In the genomic region with DNA sequence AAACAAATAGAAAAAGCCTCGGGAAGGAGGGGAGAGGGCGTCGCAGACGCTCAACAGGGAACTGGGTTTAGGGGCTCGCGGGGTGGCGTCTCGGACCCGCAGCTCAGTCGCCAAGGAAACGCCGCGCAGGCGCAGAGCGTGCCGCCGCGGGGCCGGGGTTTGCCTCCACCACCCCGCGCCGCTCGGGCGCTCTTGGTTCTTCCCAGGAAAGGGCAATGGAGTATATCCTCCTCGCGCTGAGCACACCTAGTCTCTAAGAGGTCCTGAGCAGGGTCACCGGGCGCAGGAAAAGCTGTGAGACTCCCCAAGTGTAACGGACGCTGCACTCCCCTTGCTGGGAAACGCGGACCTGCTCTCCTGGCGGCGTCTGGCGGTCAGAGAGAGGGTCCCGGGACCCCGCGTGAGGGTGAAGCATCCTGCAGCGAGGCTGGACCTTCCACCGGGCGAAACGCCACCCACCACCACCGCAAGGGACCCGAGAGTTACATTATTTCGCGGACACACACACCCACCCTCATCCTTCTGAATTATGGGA, we compare ENCODE assay signal across 8 cellular contexts. TPM values are rescaled to one million over a fixed set of nuclear protein-coding genes. Genes with fewer than 3 reads are reported as not detected.
A peak's percentile ranks its signal among the peaks of the same experiment; 100 is the strongest.
DNase-seq lines count a peak whose midpoint lies in the region; ATAC-seq, FAIRE-seq and TF ChIP-seq lines count a peak whose summit lies in the region.

No MANE protein-coding gene starts in this region.

- H3K36me3 ChIP-seq in HUES6 (ENCODE audit: control insufficient read depth, insufficient read depth, low read length) (no peaks in the 10 kb centered on the region), left ventricle myocardium inferior (no peaks in the 10 kb centered on the region), psoas muscle (ENCODE audit: insufficient read depth in 1 of 2, low read depth in 1 of 2) (no peaks in the 10 kb centered on the region)

- H3K27me3 ChIP-seq in HUES6 (ENCODE audit: control insufficient read depth, insufficient read depth, low read length) (peaks cover 3% of the 10 kb centered on the region; the same call in 1 of the 2 replicates), left ventricle myocardium inferior (ENCODE audit: low read depth) (peaks cover 55% of the 10 kb centered on the region), psoas muscle (ENCODE audit: insufficient read depth in 3 of 3, low read length in 2 of 3) (peaks cover 3 to 41% (median 7%) of the 10 kb centered on the region in 3 donors)

- no peak for FAIRE-seq in RCC 7860 (lab: Jason Lieb, UNC)

- 0% methylated on average over 43 to 46 of the region's 46 CpGs for WGBS in psoas muscle, 3 donors

- DNase-seq in GM20000 (ENCODE audit: low spot score) (peak; percentile 57), RCC 7860 (ENCODE audit: low spot score) (peak; percentile 54), left ventricle myocardium inferior (peak; percentile 33), psoas muscle (peak; percentile 50 to 62), posterior vena cava (ENCODE audit: low spot score) (no peak)
- DNase-seq in activated naive CD4-positive, alpha-beta T cell treated with anti-CD3 and anti-CD28 coated beads, Interleukin-2, amount 50 U/mL, for 16 hours, result peak; percentile 54

- TF ChIP-seq CTCF in C4-2B (conservative IDR thresholded peaks at IDR 0.05) (no peak), GM20000 (IDR thresholded peaks at IDR 0.05; ENCODE audit: extremely low read depth, missing control alignments) (no peak), left ventricle myocardium inferior (IDR thresholded peaks at IDR 0.05; ENCODE audit: borderline replicate concordance) (no peak), psoas muscle (IDR thresholded peaks at IDR 0.05) (no peak)

- peak; percentile 43 to 71 (median 58) for ATAC-seq in psoas muscle

- H3K4me1 ChIP-seq in HUES6 (ENCODE audit: control insufficient read depth, insufficient read depth, low read length) (peaks cover 45% of the 10 kb centered on the region), left ventricle myocardium inferior (peaks cover 31% of the 10 kb centered on the region), psoas muscle (peaks cover 6% of the 10 kb centered on the region)

- peak overlapping the region; percentile 58 for H3K27ac ChIP-seq in C4-2B
- H3K27ac ChIP-seq in HUES6 (ENCODE audit: low read depth, low read length), result no peak overlapping the region
- no peak overlapping the region for H3K27ac ChIP-seq in left ventricle myocardium inferior (replicated peaks)
- no peak overlapping the region for H3K27ac ChIP-seq in psoas muscle

- peak overlapping the region; percentile 74 for H3K9ac ChIP-seq in HUES6 (ENCODE audit: low read length)

- H3K9me3 ChIP-seq in HUES6 (ENCODE audit: control insufficient read depth, insufficient read depth, low read depth, low read length) (no peaks in the 10 kb centered on the region), left ventricle myocardium inferior (replicated peaks) (no peaks in the 10 kb centered on the region), psoas muscle (no peaks in the 10 kb centered on the region)

- intact Hi-C loops in left ventricle myocardium inferior (cut with micrococcal nuclease), result no loop called here
- intact Hi-C loops in psoas muscle (cut with DNase I), result loop anchor here in 1 of 2 donors (10.0 kb wide), 1 partner anchor 1291 kb away; no protein-coding TSS in a partner anchor
- intact Hi-C loops in posterior vena cava (cut with DNase I), result no loop called here

- peak overlapping the region; percentile 99 for H3K4me3 ChIP-seq in HUES6 (ENCODE audit: low read depth, low read length)
- peak overlapping the region; percentile 72 for H3K4me3 ChIP-seq in left ventricle myocardium inferior
- H3K4me3 ChIP-seq in psoas muscle, result peak overlapping the region; percentile 80

RNA-seq across cellular contexts. Expression of a gene that starts 0.7 kb away (rescaled TPM):
- total RNA-seq in left ventricle myocardium inferior, result 0.85 TPM
- total RNA-seq in psoas muscle, result 1 to 10 TPM in 1 of 4 donors, under 1 TPM in 2, not detected in 1; 0.05 to 1.1 (median 0.62) TPM
- under 1 TPM in 2 of 3 donors, not detected in 1; 0.03 to 0.06 TPM for polyA plus RNA-seq in psoas muscle
- total RNA-seq in posterior vena cava, result under 1 TPM in 1 of 2 donors, not detected in 1; 0.05 TPM
